1 cellular context compared by ENCODE assay signal in the genomic region with DNA sequence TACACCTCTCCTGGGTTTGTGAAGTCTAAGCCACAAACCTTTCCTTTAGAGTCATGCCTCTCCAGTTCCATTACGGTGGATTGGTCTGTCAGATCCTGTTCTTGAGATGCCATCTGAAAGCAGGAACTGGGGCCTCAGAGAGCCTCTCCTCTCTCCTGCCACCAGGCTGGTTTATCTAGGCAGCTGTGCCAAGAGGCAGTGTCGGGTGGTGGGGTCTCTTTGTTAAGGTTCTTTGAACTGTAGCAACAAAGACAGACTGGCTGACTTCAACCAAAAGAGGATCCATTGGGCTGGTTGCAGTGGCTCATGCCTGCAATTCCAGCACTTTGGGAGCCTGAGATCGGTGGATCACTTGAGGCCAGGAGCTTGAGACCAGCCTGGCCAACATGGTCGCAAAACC.
TF ChIP-seq lines count a peak whose summit lies in the region.

No MANE protein-coding gene starts in this region.

TF ChIP-seq in HCT116, 20 proteins besides CTCF, POLR2A, EP300 and RAD21 (continued from another document):
- TF ChIP-seq CEBPB (IDR thresholded peaks at IDR 0.05; ENCODE audit: low read depth), result no peak
- no peak for TF ChIP-seq SIN3A (IDR thresholded peaks at IDR 0.05; ENCODE audit: low read depth)
- no peak for TF ChIP-seq EGR1 (IDR thresholded peaks at IDR 0.05; ENCODE audit: low read depth)
- no peak for TF ChIP-seq YY1 (IDR thresholded peaks at IDR 0.05; ENCODE audit: extremely low read depth, insufficient replicate concordance, low read depth, low read length)
- no peak for TF ChIP-seq ZFX (IDR thresholded peaks at IDR 0.05)
- no peak for TF ChIP-seq SP1 (IDR thresholded peaks at IDR 0.05; ENCODE audit: low read depth)
- TF ChIP-seq CBX3 (IDR thresholded peaks at IDR 0.05; ENCODE audit: low read depth), result no peak
- TF ChIP-seq, protein P1, sequence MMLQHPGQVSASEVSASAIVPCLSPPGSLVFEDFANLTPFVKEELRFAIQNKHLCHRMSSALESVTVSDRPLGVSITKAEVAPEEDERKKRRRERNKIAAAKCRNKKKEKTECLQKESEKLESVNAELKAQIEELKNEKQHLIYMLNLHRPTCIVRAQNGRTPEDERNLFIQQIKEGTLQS (IDR thresholded peaks at IDR 0.05), result no peak
